Comparison of ENCODE assay signal across 12 cellular contexts in genomic region chr9:110065527-110065926, GRCh38.
A peak's percentile ranks its signal among the peaks of the same experiment; 100 is the strongest.
DNase-seq lines count a peak whose midpoint lies in the region; ATAC-seq, FAIRE-seq and TF ChIP-seq lines count a peak whose summit lies in the region.
"Had no signal": no experiment of that assay in that cellular context is flagged by ENCODE, and none has a peak within 500 bp of the region (broad histone marks: within the 10 kb centered on the region; RNA-seq: fewer than 3 reads in every experiment).

No MANE protein-coding gene starts in this region.

- H3K79me2 ChIP-seq in OCI-LY3 (ENCODE audit: low read length), result peaks cover 91% of the 10 kb centered on the region

- H3K4me1 Mint-ChIP-seq in activated T-helper 17 cell treated with anti-CD3 and anti-CD28 coated beads, Interleukin-2, amount 50 U/mL, for 72 hours, result peaks cover 6% of the 10 kb centered on the region

- DNase-seq in mucosa of descending colon (no peak), small intestine (no peak), NCI-H345 treated with DMSO at 0.1 percent for 48 hours (lab: John Stamatoyannopoulos, UW; ENCODE audit: unreplicated experiment) (no peak), NCI-H526 (lab: John Stamatoyannopoulos, UW) (no peak)
- DNase-seq: endodermal cell, NCI-H2171 treated with DMSO at 0.1 percent for 48 hours had no signal

- H3K4me3 Mint-ChIP-seq in activated T-helper 17 cell treated with anti-CD3 and anti-CD28 coated beads, Interleukin-2, amount 50 U/mL, for 72 hours, result no peak overlapping the region
- H3K4me3 Mint-ChIP-seq: endodermal cell; stimulated activated naive CD8-positive, alpha-beta T cell treated with anti-CD3 and anti-CD28 coated beads, Interleukin-15, Interleukin-2, amounts not matched to agents 100 ng/mL and 50 ng/mL, for 24 hours had no signal

- H3K27ac ChIP-seq in OCI-LY3 (ENCODE audit: low read length) (no peak overlapping the region), small intestine (ENCODE audit: low read depth in 1 of 2, low read length in 1 of 2) (no peak overlapping the region)
- H3K27ac ChIP-seq: neutrophil had no signal

- FAIRE-seq in small intestine (lab: Jason Lieb, UNC), result no peak

- no peak for TF ChIP-seq CTCF in OCI-LY3 (IDR thresholded peaks at IDR 0.05; ENCODE audit: low read depth, low read length)
- no peak for TF ChIP-seq CTCF in mucosa of descending colon (IDR thresholded peaks at IDR 0.05)

- peak; percentile 74 for ATAC-seq in GM18907 (IDR thresholded peaks at IDR 0.05; ENCODE audit: unreplicated experiment)
- peak; percentile 61 for ATAC-seq in HG02943 (IDR thresholded peaks at IDR 0.05; ENCODE audit: low read depth, unreplicated experiment)
- peak; percentile 14 for ATAC-seq in mucosa of descending colon
- no peak for ATAC-seq in activated T-helper 17 cell treated with anti-CD3 and anti-CD28 coated beads, Interleukin-2, amount 50 U/mL, for 72 hours (replicated peaks)

- H3K36me3 Mint-ChIP-seq in activated T-helper 17 cell treated with anti-CD3 and anti-CD28 coated beads, Interleukin-2, amount 50 U/mL, for 72 hours (ENCODE audit: low read depth), result peaks cover 17% of the 10 kb centered on the region

- WGBS in small intestine, 3 donors, result 67 to 92% (median 79%) methylated on average over 2 of the region's 2 CpGs

- H3K4me3 ChIP-seq in OCI-LY3 (ENCODE audit: low read length), result no peak overlapping the region
- no peak overlapping the region for H3K4me3 ChIP-seq in mucosa of descending colon
- H3K4me3 ChIP-seq in small intestine (ENCODE audit: low read depth in 1 of 2, low read length in 2 of 2), result no peak overlapping the region

- no peaks in the 10 kb centered on the region for H3K9me3 ChIP-seq in OCI-LY3 (ENCODE audit: insufficient read depth, low read length)
- H3K9me3 ChIP-seq in mucosa of descending colon, result no peaks in the 10 kb centered on the region
- H3K9me3 ChIP-seq in small intestine (ENCODE audit: control insufficient read depth, low read depth), result no peaks in the 10 kb centered on the region
- H3K9me3 ChIP-seq: neutrophil had no signal

- H3K27me3 ChIP-seq in OCI-LY3 (ENCODE audit: low read depth, low read length) (no peaks in the 10 kb centered on the region), small intestine (ENCODE audit: control insufficient read depth in 2 of 2, insufficient read depth in 2 of 2, low read length in 2 of 2) (no peaks in the 10 kb centered on the region)
- H3K27me3 ChIP-seq: neutrophil had no signal

- H3K27ac Mint-ChIP-seq in activated T-helper 17 cell treated with anti-CD3 and anti-CD28 coated beads, Interleukin-2, amount 50 U/mL, for 72 hours, result no peak overlapping the region
- H3K27ac Mint-ChIP-seq: endodermal cell; stimulated activated naive CD8-positive, alpha-beta T cell treated with anti-CD3 and anti-CD28 coated beads, Interleukin-15, Interleukin-2, amounts not matched to agents 100 ng/mL and 50 ng/mL, for 24 hours had no signal

- no peaks in the 10 kb centered on the region for H3K9me3 Mint-ChIP-seq in activated T-helper 17 cell treated with anti-CD3 and anti-CD28 coated beads, Interleukin-2, amount 50 U/mL, for 72 hours
- H3K9me3 Mint-ChIP-seq: endodermal cell; stimulated activated naive CD8-positive, alpha-beta T cell treated with anti-CD3 and anti-CD28 coated beads, Interleukin-15, Interleukin-2, amounts not matched to agents 100 ng/mL and 50 ng/mL, for 24 hours had no signal

- H3K4me1 ChIP-seq in OCI-LY3 (ENCODE audit: low read length) (peaks cover 17% of the 10 kb centered on the region), mucosa of descending colon (ENCODE audit: low read depth) (no peaks in the 10 kb centered on the region), small intestine (ENCODE audit: control insufficient read depth in 2 of 2, insufficient read depth in 1 of 2, low read depth in 1 of 2, low read length in 1 of 2) (peaks cover 0 to 3% of the 10 kb centered on the region in 2 donors)

- peak overlapping the region; percentile 15; the same call in 1 of the 2 replicates for H3K4me2 ChIP-seq in OCI-LY3 (ENCODE audit: low read length)

- intact Hi-C loops in mucosa of descending colon (cut with DNase I, micrococcal nuclease), result loop anchor here in 1 of 2 donors (10.0 kb wide), 1 partner anchor 89 kb away; no protein-coding TSS in a partner anchor

- no peaks in the 10 kb centered on the region for H3K27me3 Mint-ChIP-seq in activated T-helper 17 cell treated with anti-CD3 and anti-CD28 coated beads, Interleukin-2, amount 50 U/mL, for 72 hours
- H3K27me3 Mint-ChIP-seq: stimulated activated naive CD8-positive, alpha-beta T cell treated with anti-CD3 and anti-CD28 coated beads, Interleukin-15, Interleukin-2, amounts not matched to agents 100 ng/mL and 50 ng/mL, for 24 hours had no signal

- H3K9ac ChIP-seq in OCI-LY3 (ENCODE audit: low read length), result no peak overlapping the region

- no peak overlapping the region for H2AFZ ChIP-seq in OCI-LY3 (ENCODE audit: low read depth, low read length)

- H3K36me3 ChIP-seq in OCI-LY3 (replicated peaks; ENCODE audit: low read depth, low read length) (peaks cover 35% of the 10 kb centered on the region), mucosa of descending colon (ENCODE audit: low read depth) (no peaks in the 10 kb centered on the region), small intestine (ENCODE audit: control insufficient read depth in 2 of 2, insufficient read depth in 2 of 2, low read length in 2 of 2) (no peaks in the 10 kb centered on the region)
- H3K36me3 ChIP-seq: neutrophil had no signal

- peaks cover 84% of the 10 kb centered on the region for H4K20me1 ChIP-seq in OCI-LY3 (ENCODE audit: insufficient read depth, low read length)
